14 cellular contexts compared by ENCODE assay signal in the genomic region with DNA sequence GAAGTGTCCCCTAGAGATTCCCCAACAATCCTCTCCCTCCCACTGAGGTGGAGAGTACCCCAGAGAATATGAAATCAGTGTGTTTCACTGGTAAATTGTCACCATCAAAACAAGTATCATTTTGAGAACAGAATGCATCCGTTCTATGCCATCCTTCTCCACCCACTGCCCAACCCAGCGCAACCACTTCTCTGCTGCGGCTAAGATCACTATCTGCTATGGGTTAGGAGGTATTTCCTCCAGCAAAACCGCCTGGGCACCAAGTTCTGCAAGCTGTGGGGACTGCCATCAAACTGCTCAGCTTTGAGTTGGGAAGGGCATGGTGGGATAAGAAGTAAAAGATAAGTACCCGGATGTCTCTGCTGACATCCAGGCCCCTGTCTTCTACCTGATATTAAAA. TPM values are rescaled to one million over a fixed set of nuclear protein-coding genes. Genes with fewer than 3 reads are reported as not detected.
DNase-seq lines count a peak whose midpoint lies in the region; ATAC-seq and TF ChIP-seq lines count a peak whose summit lies in the region.
"Had no signal": no experiment of that assay in that cellular context is flagged by ENCODE, and none has a peak within 500 bp of the region (broad histone marks: within the 10 kb centered on the region; RNA-seq: fewer than 3 reads in every experiment).

No MANE protein-coding gene starts in this region.

- H3K9me3 ChIP-seq in vagina = no peaks in the 10 kb centered on the region
- H3K9me3 ChIP-seq: neutrophil had no signal

- H3K27ac ChIP-seq in vagina = no peak overlapping the region
- H3K27ac ChIP-seq: C4-2B, hepatocyte, neutrophil had no signal

- H3K4me3 ChIP-seq in GM12865 (ENCODE audit: low read depth, low read length) (no peak overlapping the region), vagina (no peak overlapping the region)
- H3K4me3 ChIP-seq: hepatocyte had no signal

- no peak overlapping the region for H3K4me3 Mint-ChIP-seq in activated T-cell treated with anti-CD3 and anti-CD28 coated beads, Interleukin-2, amount 50 U/mL, for 72 hours

- intact Hi-C loops in vagina (cut with DNase I) = loop anchor here (10.0 kb wide), 1 partner anchor 108 kb away; no protein-coding TSS in a partner anchor

- H3K27ac Mint-ChIP-seq in activated T-cell treated with anti-CD3 and anti-CD28 coated beads, Interleukin-2, amount 50 U/mL, for 72 hours = no peak overlapping the region

- peaks cover 17% of the 10 kb centered on the region for H3K27me3 Mint-ChIP-seq in activated T-cell treated with anti-CD3 and anti-CD28 coated beads, Interleukin-2, amount 50 U/mL, for 72 hours (ENCODE audit: low read depth)

- no peaks in the 10 kb centered on the region for H3K27me3 ChIP-seq in vagina
- H3K27me3 ChIP-seq: hepatocyte, neutrophil had no signal

- no peaks in the 10 kb centered on the region for H3K4me1 ChIP-seq in vagina

- peaks cover 42% of the 10 kb centered on the region for H3K4me1 Mint-ChIP-seq in activated T-cell treated with anti-CD3 and anti-CD28 coated beads, Interleukin-2, amount 50 U/mL, for 72 hours (ENCODE audit: low read depth)

- ATAC-seq in activated T-cell treated with anti-CD3 and anti-CD28 coated beads, Interleukin-2, amount 50 U/mL, for 72 hours (replicated peaks in 1 of 2) = peak; percentile 39 to 58
- ATAC-seq in HG03571 (IDR thresholded peaks at IDR 0.05; ENCODE audit: unreplicated experiment) = no peak
- ATAC-seq: Right ventricle myocardium inferior had no signal

- peaks cover 28 to 62% of the 10 kb centered on the region in 2 donors for H3K36me3 Mint-ChIP-seq in activated T-cell treated with anti-CD3 and anti-CD28 coated beads, Interleukin-2, amount 50 U/mL, for 72 hours (ENCODE audit: insufficient read depth in 2 of 2)

- no peaks in the 10 kb centered on the region for H3K9me3 Mint-ChIP-seq in activated T-cell treated with anti-CD3 and anti-CD28 coated beads, Interleukin-2, amount 50 U/mL, for 72 hours

- H3K36me3 ChIP-seq in vagina = peaks cover 7 to 100% of the 10 kb centered on the region in 2 donors

- DNase-seq in GM12865 (ENCODE audit: low read depth) (peak; percentile 62), T-helper 22 cell (ENCODE audit: low read depth) (peak; percentile 62), NCI-H748 (lab: John Stamatoyannopoulos, UW; ENCODE audit: unreplicated experiment) (no peak), DMS 273 treated with DMSO at 0.1 percent for 48 hours (lab: John Stamatoyannopoulos, UW) (no peak), vagina (ENCODE audit: extremely low spot score in 2 of 2) (no peak)
- DNase-seq in activated T-cell treated with anti-CD3 and anti-CD28 coated beads, Interleukin-2, amount 50 U/mL, for 72 hours = peak; percentile 73 to 82
- DNase-seq in stimulated activated CD4-positive, alpha-beta T cell treated with anti-CD3 and anti-CD28 coated beads, Interleukin-2, amount 100 ng/mL, for 48 hours = peak; percentile 29 to 46
- DNase-seq: NCI-H1417, NCI-H526 had no signal

- TF ChIP-seq POLR2A in vagina (IDR thresholded peaks at IDR 0.05) = no peak

- no peak for TF ChIP-seq CTCF in GM12865 (IDR thresholded peaks at IDR 0.05; ENCODE audit: insufficient read depth, low read depth, low read length, missing control alignments)
- TF ChIP-seq CTCF in vagina (IDR thresholded peaks at IDR 0.05) = no peak

RNA-seq across cellular contexts. Expression of a gene that starts 24.4 kb away (rescaled TPM):
- 1 to 10 TPM in 1 of 2 donors, under 1 TPM in 1; 0.53 to 1.3 TPM for total RNA-seq in activated T-cell treated with anti-CD3 and anti-CD28 coated beads, Interleukin-2, amount 50 U/mL, for 72 hours
- total RNA-seq in vagina = 5.9 TPM

RNA-seq across cellular contexts. Expression of a gene that starts 25.1 kb away (rescaled TPM):
- under 1 TPM in 1 of 2 donors, not detected in 1; 0.83 TPM for total RNA-seq in activated T-cell treated with anti-CD3 and anti-CD28 coated beads, Interleukin-2, amount 50 U/mL, for 72 hours
- total RNA-seq in vagina = 3.2 TPM

RNA-seq across cellular contexts. Expression of a gene that starts 29.9 kb away (rescaled TPM):
- total RNA-seq in activated T-cell treated with anti-CD3 and anti-CD28 coated beads, Interleukin-2, amount 50 U/mL, for 72 hours = 1 to 10 TPM; 1.2 to 1.9 TPM
- 44.9 TPM for total RNA-seq in vagina

RNA-seq across cellular contexts. Expression of a gene that starts 38.1 kb away (rescaled TPM):
- 10 to 100 TPM; 40.9 to 45.9 TPM for total RNA-seq in activated T-cell treated with anti-CD3 and anti-CD28 coated beads, Interleukin-2, amount 50 U/mL, for 72 hours
- 73.7 TPM for total RNA-seq in vagina

RNA-seq across cellular contexts. Expression of a gene that starts 47.6 kb away (rescaled TPM):
- total RNA-seq in activated T-cell treated with anti-CD3 and anti-CD28 coated beads, Interleukin-2, amount 50 U/mL, for 72 hours = 10 to 100 TPM in 1 of 2 donors, 1 to 10 TPM in 1; 8.1 to 11.2 TPM
- 44.7 TPM for total RNA-seq in vagina

Comparison
In these comparisons a context has a peak if more than half of its experiments do, and no peak if none do; other contexts are left out.
1. DNase-seq: peak in GM12865 (single experiment), T-helper 22 cell (single experiment), activated T-cell treated with anti-CD3 and anti-CD28 coated beads, Interleukin-2, amount 50 U/mL, for 72 hours (2 of 2) and stimulated activated CD4-positive, alpha-beta T cell treated with anti-CD3 and anti-CD28 coated beads, Interleukin-2, amount 100 ng/mL, for 48 hours (2 of 2); none in NCI-H748 (single experiment), DMS 273 treated with DMSO at 0.1 percent for 48 hours (single experiment) and vagina (0 of 2).
2. RNA of a gene that starts 29.9 kb away (total RNA-seq): 44.9 TPM in vagina (single experiment); 1.2 to 1.9 TPM in activated T-cell treated with anti-CD3 and anti-CD28 coated beads, Interleukin-2, amount 50 U/mL, for 72 hours; every median in the first group is over 10 times any median in the second.